In the genomic region with DNA sequence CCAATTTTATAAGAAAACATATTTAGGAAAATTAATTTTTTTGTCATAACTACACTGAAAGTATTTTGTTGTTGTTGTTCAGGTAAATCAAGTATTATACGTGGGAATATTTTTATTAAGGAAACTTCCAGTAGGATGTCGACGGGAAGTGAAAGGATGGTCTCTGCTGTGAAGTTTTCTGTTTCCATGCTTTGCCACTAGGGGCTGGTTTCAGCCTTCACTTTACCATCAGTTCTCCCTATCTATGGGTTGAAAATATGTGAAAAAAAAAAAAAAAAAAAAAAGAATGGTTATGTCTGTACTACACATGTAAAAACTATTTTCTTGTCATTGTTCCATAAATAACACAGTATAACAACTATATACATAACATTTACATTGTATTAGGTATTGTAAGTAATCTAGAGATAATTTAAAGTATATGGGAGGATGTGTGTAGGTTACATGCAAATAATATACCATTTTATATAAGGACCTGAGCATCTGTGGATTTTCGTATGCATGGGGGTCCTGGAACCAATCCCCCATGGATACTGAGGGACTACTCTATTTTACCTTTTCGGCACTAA, we compare ENCODE assay signal across 8 cellular contexts.
DNase-seq lines count a peak whose midpoint lies in the region; ATAC-seq, FAIRE-seq and TF ChIP-seq lines count a peak whose summit lies in the region.

No MANE protein-coding gene starts in this region.

- H3K9me3 Mint-ChIP-seq in CD8-positive, alpha-beta memory T cell: no peaks in the 10 kb centered on the region

- H3K9me3 ChIP-seq in colonic mucosa: no peaks in the 10 kb centered on the region
- H3K9me3 ChIP-seq in pancreas: no peaks in the 10 kb centered on the region
- H3K9me3 ChIP-seq in CD8-positive, alpha-beta memory T cell (ENCODE audit: low read length): no peaks in the 10 kb centered on the region

- CTCF ChIA-PET in CD8-positive, alpha-beta memory T cell (lab: Charles Lee): interaction anchor here (1.0 to 1.6 kb wide), 2 partner anchors 8 to 12 kb away, joined by 3 to 4 read pairs; no protein-coding TSS in a partner anchor

- no peaks in the 10 kb centered on the region for H3K36me3 Mint-ChIP-seq in CD8-positive, alpha-beta memory T cell

- H3K4me3 ChIP-seq in colonic mucosa (no peak overlapping the region), pancreas (no peak overlapping the region)
- no peak overlapping the region for H3K4me3 ChIP-seq in CD8-positive, alpha-beta memory T cell (ENCODE audit: low read length)

- H3K27me3 Mint-ChIP-seq in CD8-positive, alpha-beta memory T cell: peaks cover 17 to 21% of the 10 kb centered on the region in 2 donors

- POLR2A ChIA-PET in CD8-positive, alpha-beta memory T cell (lab: Charles Lee): no interaction called here

- peaks cover 0 to 11% (median 2%) of the 10 kb centered on the region in 3 donors for H3K4me1 Mint-ChIP-seq in CD8-positive, alpha-beta memory T cell

- H3K9ac ChIP-seq in colonic mucosa (ENCODE audit: low read depth in 2 of 2, low read length in 2 of 2): no peak overlapping the region

- no peaks in the 10 kb centered on the region for H3K36me3 ChIP-seq in colonic mucosa
- no peaks in the 10 kb centered on the region for H3K36me3 ChIP-seq in pancreas
- H3K36me3 ChIP-seq in CD8-positive, alpha-beta memory T cell (ENCODE audit: insufficient read depth, low read length): no peaks in the 10 kb centered on the region

- WGBS in pancreas, 2 donors: 56 to 57% methylated on average over 5 of the region's 5 CpGs

- H3K27ac Mint-ChIP-seq in CD8-positive, alpha-beta memory T cell: no peak overlapping the region

- FAIRE-seq in G401.6 (lab: Jason Lieb, UNC) (peak; percentile 97), pancreas (lab: Jason Lieb, UNC) (peak; percentile 23)

- H3K27ac ChIP-seq in colonic mucosa (no peak overlapping the region), pancreas (no peak overlapping the region)
- no peak overlapping the region for H3K27ac ChIP-seq in CD8-positive, alpha-beta memory T cell (ENCODE audit: low read depth, low read length)

- TF ChIP-seq CTCF in colonic mucosa (IDR thresholded peaks at IDR 0.05) (peak; percentile 54), pancreas (IDR thresholded peaks at IDR 0.05) (peak in 3 of 4 donors; percentile 19 to 45 (median 42))

- no peak for ATAC-seq in pancreas

- intact Hi-C loops in colonic mucosa (cut with DNase I): no loop called here
- intact Hi-C loops in pancreas (cut with DNase I): no loop called here

- H3K4me1 ChIP-seq in colonic mucosa: no peaks in the 10 kb centered on the region
- peaks cover 0 to 7% (median 5%) of the 10 kb centered on the region in 3 donors for H3K4me1 ChIP-seq in pancreas
- H3K4me1 ChIP-seq in CD8-positive, alpha-beta memory T cell (ENCODE audit: insufficient read depth, low read length): no peaks in the 10 kb centered on the region

- H3K27me3 ChIP-seq in colonic mucosa (no peaks in the 10 kb centered on the region), pancreas (no peaks in the 10 kb centered on the region)
- H3K27me3 ChIP-seq in CD8-positive, alpha-beta memory T cell (ENCODE audit: insufficient read depth, low read length, poor library complexity, severe bottlenecking): no peaks in the 10 kb centered on the region

- DNase-seq in NCI-H2171 (lab: John Stamatoyannopoulos, UW): peak; percentile 7
- no peak for DNase-seq in colonic mucosa
- DNase-seq in pancreas: no peak
- no peak for DNase-seq in CD8-positive, alpha-beta memory T cell
- DNase-seq in DMS79 (lab: John Stamatoyannopoulos, UW): no peak
- DNase-seq in NCI-H524 (lab: John Stamatoyannopoulos, UW): no peak
- no peak for DNase-seq in mesenteric fat pad (ENCODE audit: low spot score)

- H3K4me3 Mint-ChIP-seq in CD8-positive, alpha-beta memory T cell: no peak overlapping the region
